ENCODE assay signal across 8 cellular contexts in the genomic region with DNA sequence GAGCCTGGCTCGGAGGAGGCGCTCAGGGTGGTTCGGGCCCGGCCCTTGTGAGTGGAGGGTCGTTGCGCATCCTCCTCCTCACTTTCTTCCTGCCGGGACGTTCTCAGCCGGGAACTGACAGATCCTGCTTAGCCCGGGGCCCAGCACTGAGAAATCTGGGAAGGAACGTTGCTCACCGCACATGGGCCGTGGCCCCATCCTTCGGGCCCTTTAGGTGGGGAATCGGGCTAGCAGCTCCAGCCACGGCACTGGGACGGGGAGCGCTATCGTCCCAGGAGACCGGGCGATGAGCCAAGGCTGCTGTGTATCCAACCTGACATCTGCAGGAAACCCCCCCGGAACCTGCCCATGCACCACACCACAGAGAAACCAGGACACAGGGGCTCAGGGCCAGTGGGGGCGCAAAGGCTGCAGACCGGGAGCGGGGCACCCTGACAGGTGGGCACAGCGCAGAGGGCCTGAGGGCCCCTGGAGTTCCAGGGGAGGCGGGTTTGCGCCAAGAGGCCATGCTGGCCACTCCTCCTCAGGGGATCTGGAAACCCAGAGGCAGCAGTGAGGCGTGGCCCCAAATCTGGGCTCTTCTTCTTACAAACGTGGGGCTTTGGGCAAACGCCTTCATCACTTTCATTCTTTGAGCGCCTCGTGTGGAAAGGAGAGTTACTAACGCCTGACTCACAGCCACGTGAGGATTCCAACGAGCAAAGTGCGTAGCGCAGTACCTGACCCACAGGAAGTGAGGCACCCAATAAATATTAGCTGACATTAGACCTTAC. TPM values are rescaled to one million over a fixed set of nuclear protein-coding genes. Genes with fewer than 3 reads are reported as not detected.
DNase-seq lines count a peak whose midpoint lies in the region; ATAC-seq and TF ChIP-seq lines count a peak whose summit lies in the region.

A gene (minus strand): TSS at position 116 of the 773 bp plus-strand sequence. CDS start 4,659 bp downstream, outside the sequence.

- peak; percentile 42 for TF ChIP-seq CTCF in activated CD8-positive, alpha-beta T cell treated with anti-CD3 and anti-CD28 coated beads for 36 hours (IDR thresholded peaks at IDR 0.05)

- POLR2A ChIA-PET in activated CD8-positive, alpha-beta T cell treated with anti-CD3 and anti-CD28 coated beads for 36 hours (lab: Charles Lee) = interaction anchor here (0.7 to 2.4 kb wide), 3 partner anchors 23 to 53 kb away, joined by 3 to 10 read pairs (median 3); no protein-coding TSS in a partner anchor

- intact Hi-C loops in activated CD8-positive, alpha-beta T cell treated with anti-CD3 and anti-CD28 coated beads for 36 hours (cut with micrococcal nuclease) = no loop called here

- no peaks in the 10 kb centered on the region for H3K9me3 ChIP-seq in effector memory CD4-positive, alpha-beta T cell (ENCODE audit: control insufficient read depth, low read length)

- peak; percentile 15 for DNase-seq in NK-92 treated with Interleukin-12 subunit alpha and Interleukin-12 subunit beta, amount 100 ng/mL, for 24 hours (lab: John Stamatoyannopoulos, UW)
- DNase-seq in NK-92 (lab: John Stamatoyannopoulos, UW; ENCODE audit: unreplicated experiment) (no peak), NCI-H748 treated with DMSO at 0.1 percent for 48 hours (lab: John Stamatoyannopoulos, UW) (peak; percentile 34), memory B cell (ENCODE audit: low spot score in 2 of 2) (peak; percentile 56 to 60)
- DNase-seq in activated CD8-positive, alpha-beta T cell treated with anti-CD3 and anti-CD28 coated beads for 36 hours = peak; percentile 90
- DNase-seq in effector memory CD4-positive, alpha-beta T cell = peak; percentile 53 to 59 (median 54)
- DNase-seq in stimulated activated CD4-positive, alpha-beta T cell treated with anti-CD3 and anti-CD28 coated beads, TNF-alpha, amount 100 ng/mL, for 24 hours (ENCODE audit: low read depth in 3 of 3) = peak; percentile 64 to 75 (median 71)

- H3K27me3 Mint-ChIP-seq in activated CD8-positive, alpha-beta T cell treated with anti-CD3 and anti-CD28 coated beads for 36 hours = peaks cover 26% of the 10 kb centered on the region
- H3K27me3 Mint-ChIP-seq in memory B cell = peaks cover 11% of the 10 kb centered on the region

- H3K27ac ChIP-seq in effector memory CD4-positive, alpha-beta T cell (ENCODE audit: insufficient read depth, low read length, poor library complexity, severe bottlenecking) = no peak within 1 kb of the TSS

- CTCF ChIA-PET in activated CD8-positive, alpha-beta T cell treated with anti-CD3 and anti-CD28 coated beads for 36 hours (lab: Charles Lee) = interaction anchor here (1.5 to 2.7 kb wide), 2 partner anchors 37 to 462 kb away, joined by 4 to 18 read pairs; no protein-coding TSS in a partner anchor

- H3K4me1 Mint-ChIP-seq in activated CD8-positive, alpha-beta T cell treated with anti-CD3 and anti-CD28 coated beads for 36 hours (ENCODE audit: low read depth) = peaks cover 15% of the 10 kb centered on the region
- peaks cover 22% of the 10 kb centered on the region for H3K4me1 Mint-ChIP-seq in memory B cell

- ATAC-seq in HG03159 (IDR thresholded peaks at IDR 0.05; ENCODE audit: unreplicated experiment) = peak; percentile 70
- ATAC-seq in activated CD8-positive, alpha-beta T cell treated with anti-CD3 and anti-CD28 coated beads for 36 hours = peak; percentile 81
- ATAC-seq in memory B cell (ENCODE audit: low read depth) = peak; percentile 79

- peak within 1 kb of the TSS; percentile 66 for H3K27ac Mint-ChIP-seq in activated CD8-positive, alpha-beta T cell treated with anti-CD3 and anti-CD28 coated beads for 36 hours
- H3K27ac Mint-ChIP-seq in memory B cell = peak within 1 kb of the TSS; percentile 78

- H3K4me3 Mint-ChIP-seq in activated CD8-positive, alpha-beta T cell treated with anti-CD3 and anti-CD28 coated beads for 36 hours = peak within 1 kb of the TSS; percentile 79
- peak within 1 kb of the TSS; percentile 91 for H3K4me3 Mint-ChIP-seq in memory B cell

- peaks cover 8% of the 10 kb centered on the region for H3K36me3 Mint-ChIP-seq in activated CD8-positive, alpha-beta T cell treated with anti-CD3 and anti-CD28 coated beads for 36 hours (ENCODE audit: low read depth)
- H3K36me3 Mint-ChIP-seq in memory B cell = peaks cover 2% of the 10 kb centered on the region

- H3K4me1 ChIP-seq in effector memory CD4-positive, alpha-beta T cell (ENCODE audit: control insufficient read depth, insufficient read depth, low read length, poor library complexity, severe bottlenecking) = peaks cover 18% of the 10 kb centered on the region

- no peaks in the 10 kb centered on the region for H3K9me3 Mint-ChIP-seq in activated CD8-positive, alpha-beta T cell treated with anti-CD3 and anti-CD28 coated beads for 36 hours
- no peaks in the 10 kb centered on the region for H3K9me3 Mint-ChIP-seq in memory B cell

- no peaks in the 10 kb centered on the region for H3K36me3 ChIP-seq in effector memory CD4-positive, alpha-beta T cell (ENCODE audit: control insufficient read depth, insufficient read depth, low read length)

- H3K4me3 ChIP-seq in effector memory CD4-positive, alpha-beta T cell (ENCODE audit: insufficient read depth, low read depth, low read length, poor library complexity, severe bottlenecking) = peak within 1 kb of the TSS; percentile 53

- no peaks in the 10 kb centered on the region for H3K27me3 ChIP-seq in effector memory CD4-positive, alpha-beta T cell (replicated peaks; ENCODE audit: control insufficient read depth, insufficient read depth, low read length, poor library complexity, severe bottlenecking)

RNA-seq across cellular contexts. Expression of the gene that starts here (rescaled TPM):
- 1 to 10 TPM; 1.3 to 1.6 TPM for total RNA-seq in activated CD8-positive, alpha-beta T cell treated with anti-CD3 and anti-CD28 coated beads for 36 hours
